9 cellular contexts compared by ENCODE assay signal in the genomic region with DNA sequence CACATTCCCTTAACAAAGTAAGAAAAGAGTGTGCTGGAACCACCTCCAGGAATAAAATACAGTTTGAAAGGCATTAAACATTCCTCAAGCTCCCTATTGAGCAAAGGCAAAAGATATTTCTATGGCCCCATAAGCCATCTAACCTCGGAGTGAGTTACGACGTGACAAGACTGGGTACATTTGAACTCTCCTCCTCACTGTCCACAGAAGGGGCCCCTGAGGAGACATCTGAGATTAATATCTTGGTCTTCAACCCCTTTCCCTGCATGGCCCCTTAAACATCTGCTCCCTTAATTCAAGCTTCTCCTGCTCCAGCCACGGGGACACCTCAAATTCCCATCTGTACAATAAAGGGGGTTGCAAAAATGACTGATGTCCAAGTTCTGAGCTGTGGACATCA. TPM values are rescaled to one million over a fixed set of nuclear protein-coding genes. Genes with fewer than 3 reads are reported as not detected.
DNase-seq lines count a peak whose midpoint lies in the region; FAIRE-seq and TF ChIP-seq lines count a peak whose summit lies in the region.
"Had no signal": no experiment of that assay in that cellular context is flagged by ENCODE, and none has a peak within 500 bp of the region (broad histone marks: within the 10 kb centered on the region; RNA-seq: fewer than 3 reads in every experiment).

No MANE protein-coding gene starts in this region.

- H2AFZ ChIP-seq in osteoblast (ENCODE audit: low read length) = no peak overlapping the region

- H3K4me1 ChIP-seq in BLaER1 (peaks cover 15% of the 10 kb centered on the region), ovary (ENCODE audit: insufficient read depth) (no peaks in the 10 kb centered on the region), osteoblast (ENCODE audit: insufficient read depth, low read length) (no peaks in the 10 kb centered on the region)

- H3K9ac ChIP-seq in BLaER1 = no peak overlapping the region

- H3K27me3 ChIP-seq in BLaER1 = no peaks in the 10 kb centered on the region
- no peaks in the 10 kb centered on the region for H3K27me3 ChIP-seq in ovary
- H3K27me3 ChIP-seq in osteoblast (ENCODE audit: insufficient read depth, low read length) = no peaks in the 10 kb centered on the region

- 54 to 63% (median 62%) methylated on average over 4 of the region's 4 CpGs for WGBS in ovary, 3 donors

- H3K4me2 ChIP-seq in BLaER1 = peak overlapping the region; percentile 85
- H3K4me2 ChIP-seq in osteoblast (ENCODE audit: insufficient read depth, low read length) = no peak overlapping the region

- no peaks in the 10 kb centered on the region; the same call in 1 of the 2 replicates for H3K36me3 ChIP-seq in BLaER1
- no peaks in the 10 kb centered on the region for H3K36me3 ChIP-seq in ovary
- no peaks in the 10 kb centered on the region for H3K36me3 ChIP-seq in osteoblast (ENCODE audit: insufficient read depth, low read length)

- no peak for TF ChIP-seq EP300 in ovary (IDR thresholded peaks at IDR 0.05)

- H3K9me3 ChIP-seq in BLaER1 = peaks cover 19% of the 10 kb centered on the region
- no peaks in the 10 kb centered on the region for H3K9me3 ChIP-seq in ovary
- H3K9me3 ChIP-seq in osteoblast (ENCODE audit: low read depth, low read length) = no peaks in the 10 kb centered on the region

- peak; percentile 78 for FAIRE-seq in GM12892 (lab: Jason Lieb, UNC)
- FAIRE-seq: bronchial epithelial cell had no signal

- no peaks in the 10 kb centered on the region for H4K20me1 ChIP-seq in BLaER1
- no peaks in the 10 kb centered on the region for H4K20me1 ChIP-seq in osteoblast (ENCODE audit: insufficient read depth, low read length)

- DNase-seq in GM12892 (ENCODE audit: insufficient read length) (no peak), ovary (no peak), EL (no peak), HuH-7.5 (ENCODE audit: low spot score) (no peak), osteoblast (ENCODE audit: insufficient read length, low spot score, missing footprints) (no peak)
- DNase-seq in stimulated activated CD4-positive, alpha-beta T cell treated with anti-CD3 and anti-CD28 coated beads, Interleukin-2, amount 100 ng/mL, for 48 hours = no peak

- no peaks in the 10 kb centered on the region for H3K79me2 ChIP-seq in osteoblast (ENCODE audit: insufficient read depth, low read length)

- TF ChIP-seq CTCF in ovary (IDR thresholded peaks at IDR 0.05) = no peak
- TF ChIP-seq CTCF in osteoblast (IDR thresholded peaks at IDR 0.05; ENCODE audit: extremely low read depth, low read depth, low read length) = no peak

- intact Hi-C loops in ovary (cut with DNase I) = no loop called here

- H3K4me3 ChIP-seq in BLaER1 (peak overlapping the region; percentile 40; the same call in 1 of the 2 replicates), ovary (peak overlapping the region; percentile 13), osteoblast (ENCODE audit: insufficient read depth, low read length) (no peak overlapping the region)

- H3K27ac ChIP-seq in BLaER1 = 0 out of 2 replicates have a peak overlapping the region, but pooled peaks have one; percentile 37
- peak overlapping the region; percentile 15 for H3K27ac ChIP-seq in cingulate gyrus (ENCODE audit: low read depth, low read length)
- H3K27ac ChIP-seq in ovary = no peak overlapping the region
- no peak overlapping the region for H3K27ac ChIP-seq in osteoblast (ENCODE audit: low read depth, low read length)

- TF ChIP-seq POLR2A in GM12892 (IDR thresholded peaks at IDR 0.05; ENCODE audit: low read depth, low read length) = no peak
- TF ChIP-seq POLR2A in ovary (IDR thresholded peaks at IDR 0.05) = no peak

RNA-seq across cellular contexts. Expression of gene GIMAP1, which starts 0.5 kb away (rescaled TPM):
- polyA plus RNA-seq in GM12892 (2012; ENCODE audit: missing spikeins) = 1.3 TPM
- total RNA-seq in ovary (1 to 10 TPM in 6 of 7 donors, under 1 TPM in 1; 0.58 to 3.1 (median 1.9) TPM), osteoblast (not detected in 2 replicates)
- 1 to 10 TPM; 5.5 to 6.2 TPM for polyA plus RNA-seq in ovary
- total RNA-seq: bronchial epithelial cell had no signal

RNA-seq across cellular contexts. Expression of gene GIMAP5, which starts 20.3 kb away (rescaled TPM):
- polyA plus RNA-seq in GM12892 (2012; ENCODE audit: missing spikeins) = 25.7 TPM
- total RNA-seq in ovary (1 to 10 TPM; 1.7 to 7.9 (median 5.6) TPM), osteoblast (not detected in 2 replicates)
- polyA plus RNA-seq in ovary = 10 to 100 TPM; 19.3 to 39.7 TPM
- total RNA-seq: bronchial epithelial cell had no signal

RNA-seq across cellular contexts. Expression of gene GIMAP2, which starts 31.4 kb away (rescaled TPM):
- polyA plus RNA-seq in GM12892 (2012; ENCODE audit: missing spikeins) = 29.7 TPM
- total RNA-seq in ovary (10 to 100 TPM in 3 of 7 donors, 1 to 10 TPM in 4; 6.0 to 13.3 (median 10.0) TPM), osteoblast (8.8 and 9.4 TPM in 2 replicates)
- polyA plus RNA-seq in ovary = 10 to 100 TPM; 14.4 to 19.4 TPM

Comparison
In these comparisons a context has a peak if more than half of its experiments do, and no peak if none do; other contexts are left out.
1. H3K27ac ChIP-seq: peak in BLaER1 (single experiment) and cingulate gyrus (single experiment); none in ovary (0 of 2) and osteoblast (single experiment).